18 cellular contexts compared by ENCODE assay signal in genomic region chr18:58929206-58929605, GRCh38.
A peak's percentile ranks its signal among the peaks of the same experiment; 100 is the strongest.
DNase-seq lines count a peak whose midpoint lies in the region; ATAC-seq and TF ChIP-seq lines count a peak whose summit lies in the region.
"Had no signal": no experiment of that assay in that cellular context is flagged by ENCODE, and none has a peak within 500 bp of the region (broad histone marks: within the 10 kb centered on the region; RNA-seq: fewer than 3 reads in every experiment).

No MANE protein-coding gene starts in this region.

- no peak overlapping the region for H2BK5ac ChIP-seq in IMR-90 (ENCODE audit: low read depth, low read length, poor library complexity, severe bottlenecking)

- H3K36me3 ChIP-seq in IMR-90 (ENCODE audit: control insufficient read depth, insufficient read depth, low read length) (peaks cover 5% of the 10 kb centered on the region), right atrium auricular region (no peaks in the 10 kb centered on the region), MM.1S (replicated peaks; ENCODE audit: insufficient read depth, low read length) (no peaks in the 10 kb centered on the region)
- H3K36me3 ChIP-seq: HAP-1 had no signal

- H3K4me1 ChIP-seq in IMR-90 (ENCODE audit: control insufficient read depth, insufficient read depth, low read length) (peaks cover 5% of the 10 kb centered on the region), right atrium auricular region (peaks cover 0 to 24% of the 10 kb centered on the region in 2 donors), MM.1S (ENCODE audit: low read length) (no peaks in the 10 kb centered on the region)
- H3K4me1 ChIP-seq: HAP-1 had no signal

- no TSS peak for BruUV-seq in IMR-90 (replicated peaks; lab: Mats Ljungman, UMichigan)

- H2AFZ ChIP-seq in IMR-90 (replicated peaks; ENCODE audit: low read length, poor library complexity) (no peak overlapping the region), MM.1S (ENCODE audit: low read length) (no peak overlapping the region)

- H2BK15ac ChIP-seq in IMR-90 (ENCODE audit: low read depth, low read length) = no peak overlapping the region

- H3K79me1 ChIP-seq in IMR-90 (ENCODE audit: low read depth in 1 of 2, low read length in 2 of 2) = peaks cover 39 to 69% of the 10 kb centered on the region in 2 experiments

- DNase-seq in IMR-90 (no peak), WTC11 (ENCODE audit: low spot score) (no peak), right atrium auricular region (ENCODE audit: low spot score) (no peak), MM.1S (no peak)
- DNase-seq in stimulated activated naive B cell treated with anti-CD40 and anti-IgM and Interleukin-4, amounts not matched to agents 10 μg/mL and 1 μg/mL and 100 μg/mL, for 72 hours = no peak
- DNase-seq in stimulated activated naive CD4-positive, alpha-beta T cell treated with Interleukin-2 at 50 U/mL for 16 hours (lab: John Stamatoyannopoulos, UW) = no peak
- DNase-seq: activated CD4-positive, alpha-beta memory T cell treated with anti-CD3 and anti-CD28 coated beads for 36 hours; activated naive CD8-positive, alpha-beta T cell treated with anti-CD3 and anti-CD28 coated beads for 36 hours; effector CD8-positive, alpha-beta T cell; NCI-H1092; NCI-H187 treated with DMSO at 0.1 percent for 48 hours; T1000 had no signal

- no peak for TF ChIP-seq POLR2A in IMR-90 (IDR thresholded peaks at IDR 0.05; ENCODE audit: low read depth, low read length)

- dilution Hi-C loops in IMR-90 (cut with HindIII; ENCODE audit: low sequenced_read_pairs, unreplicated experiment) = no loop called here

- H3K4me3 ChIP-seq in IMR-90 (ENCODE audit: insufficient read depth, low read depth, low read length) = no peak overlapping the region
- no peak overlapping the region for H3K4me3 ChIP-seq in right atrium auricular region
- H3K4me3 ChIP-seq in MM.1S (ENCODE audit: low read length) = no peak overlapping the region
- H3K4me3 ChIP-seq: HAP-1, lung, vagina had no signal

- H3K36me3 Mint-ChIP-seq in WTC11 = peaks cover 26% of the 10 kb centered on the region
- peaks cover 30 to 41% of the 10 kb centered on the region in 2 donors for H3K36me3 Mint-ChIP-seq in stimulated activated naive B cell treated with anti-CD40 and anti-IgM and Interleukin-4, amounts not matched to agents 10 μg/mL and 1 μg/mL and 100 μg/mL, for 72 hours
- H3K36me3 Mint-ChIP-seq: activated naive CD8-positive, alpha-beta T cell treated with anti-CD3 and anti-CD28 coated beads for 36 hours had no signal

- no peak for TF ChIP-seq CTCF in IMR-90 (conservative IDR thresholded peaks at IDR 0.05; ENCODE audit: low read depth, low read length)
- no peak for TF ChIP-seq CTCF in WTC11 (IDR thresholded peaks at IDR 0.05)
- TF ChIP-seq CTCF in right atrium auricular region (IDR thresholded peaks at IDR 0.05) = no peak
- no peak for TF ChIP-seq CTCF in MM.1S (IDR thresholded peaks at IDR 0.05; ENCODE audit: low read length)

- no peak overlapping the region for H2AK5ac ChIP-seq in IMR-90 (ENCODE audit: low read depth, low read length)

- in situ Hi-C loops in IMR-90 (cut with MboI; ENCODE audit: low sequenced_read_pairs) = no loop called here

- no peaks in the 10 kb centered on the region for H3K9me2 ChIP-seq in MM.1S (replicated peaks; ENCODE audit: insufficient read depth, low read length)

- H3F3A ChIP-seq in MM.1S (ENCODE audit: insufficient read depth, low read length) = no peaks in the 10 kb centered on the region

- WGBS in IMR-90 (ENCODE audit: extremely low coverage in 2 of 2, insufficient read length in 1 of 2), 2 experiments = 100% methylated on average over 1 of the region's 6 CpGs; no CpG with 5 or more reads in 1 of the 2 experiments

- no peaks in the 10 kb centered on the region for H3K79me2 ChIP-seq in MM.1S (ENCODE audit: low read length)

- CTCF ChIA-PET in IMR-90 (lab: Yijun Ruan, JAX) = no interaction called here
- CTCF ChIA-PET in WTC11 (lab: Charles Lee) = interaction anchor here (0.6 to 1.7 kb wide), 3 partner anchors 15 to 161 kb away, joined by 3 to 7 read pairs (median 5); no protein-coding TSS in a partner anchor

- H3K27me3 ChIP-seq in IMR-90 (ENCODE audit: control insufficient read depth, insufficient read depth, low read length) = no peaks in the 10 kb centered on the region
- H3K27me3 ChIP-seq in right atrium auricular region = no peaks in the 10 kb centered on the region
- no peaks in the 10 kb centered on the region for H3K27me3 ChIP-seq in MM.1S (replicated peaks; ENCODE audit: insufficient read depth, low read length)
- H3K27me3 ChIP-seq: vagina had no signal

- H3K14ac ChIP-seq in IMR-90 (replicated peaks; ENCODE audit: low read depth, low read length) = peak overlapping the region; percentile 31; the same call in 1 of the 2 replicates

- no peaks in the 10 kb centered on the region for H3K27me3 Mint-ChIP-seq in WTC11 (ENCODE audit: low read depth)
- H3K27me3 Mint-ChIP-seq in stimulated activated naive B cell treated with anti-CD40 and anti-IgM and Interleukin-4, amounts not matched to agents 10 μg/mL and 1 μg/mL and 100 μg/mL, for 72 hours = no peaks in the 10 kb centered on the region
- H3K27me3 Mint-ChIP-seq: progenitor cell of endocrine pancreas had no signal

- no peak for TF ChIP-seq RAD21 in IMR-90 (IDR thresholded peaks at IDR 0.05; ENCODE audit: low read length)

- peaks cover 77% of the 10 kb centered on the region for H3K4me1 Mint-ChIP-seq in WTC11
- H3K4me1 Mint-ChIP-seq in stimulated activated naive B cell treated with anti-CD40 and anti-IgM and Interleukin-4, amounts not matched to agents 10 μg/mL and 1 μg/mL and 100 μg/mL, for 72 hours = peaks cover 19 to 31% of the 10 kb centered on the region in 2 donors
- H3K4me1 Mint-ChIP-seq: activated naive CD8-positive, alpha-beta T cell treated with anti-CD3 and anti-CD28 coated beads for 36 hours had no signal

- H3K4ac ChIP-seq in IMR-90 (ENCODE audit: low read depth, low read length) = no peak overlapping the region

- peaks cover 7% of the 10 kb centered on the region for H3K9me3 Mint-ChIP-seq in WTC11
- H3K9me3 Mint-ChIP-seq in stimulated activated naive B cell treated with anti-CD40 and anti-IgM and Interleukin-4, amounts not matched to agents 10 μg/mL and 1 μg/mL and 100 μg/mL, for 72 hours = peaks cover 4 to 11% of the 10 kb centered on the region in 2 donors

- H3K4me2 ChIP-seq in IMR-90 (ENCODE audit: low read depth, low read length) = no peak overlapping the region
- H3K4me2 ChIP-seq in MM.1S (ENCODE audit: low read depth, low read length) = no peak overlapping the region

- intact Hi-C loops in IMR-90 (cut with micrococcal nuclease) = no loop called here

- H3K56ac ChIP-seq in IMR-90 (ENCODE audit: extremely low read depth, insufficient read depth, low read length) = no peak overlapping the region

- no peak overlapping the region for H3K18ac ChIP-seq in IMR-90 (ENCODE audit: low read depth, low read length)

- no peak overlapping the region for H2BK20ac ChIP-seq in IMR-90 (ENCODE audit: low read depth, low read length)

- ATAC-seq in IMR-90 (ENCODE audit: low read depth) (no peak), WTC11 (no peak), GM21825 (IDR thresholded peaks at IDR 0.05; ENCODE audit: unreplicated experiment) (no peak)
- ATAC-seq in stimulated activated naive B cell treated with anti-CD40 and anti-IgM and Interleukin-4, amounts not matched to agents 10 μg/mL and 1 μg/mL and 100 μg/mL, for 72 hours (replicated peaks) = no peak

- H3K9me3 ChIP-seq in IMR-90 (ENCODE audit: control insufficient read depth, insufficient read depth, low read length) = 0 out of 2 replicates have a peak, but pooled peaks cover 2% of the 10 kb centered on the region
- H3K9me3 ChIP-seq in right atrium auricular region = no peaks in the 10 kb centered on the region
- no peaks in the 10 kb centered on the region for H3K9me3 ChIP-seq in MM.1S (replicated peaks; ENCODE audit: insufficient read depth, low read length)
- H3K9me3 ChIP-seq: HAP-1, vagina had no signal

- peaks cover 5% of the 10 kb centered on the region; the same call in 1 of the 2 replicates for H4K20me1 ChIP-seq in IMR-90 (ENCODE audit: insufficient read depth, low read length)
- no peaks in the 10 kb centered on the region for H4K20me1 ChIP-seq in MM.1S (ENCODE audit: insufficient read depth, low read length)

- no peak overlapping the region; the same call in 1 of the 2 replicates for H3K4me3 Mint-ChIP-seq in WTC11
- no peak overlapping the region for H3K4me3 Mint-ChIP-seq in stimulated activated naive B cell treated with anti-CD40 and anti-IgM and Interleukin-4, amounts not matched to agents 10 μg/mL and 1 μg/mL and 100 μg/mL, for 72 hours
- H3K4me3 Mint-ChIP-seq: activated CD4-positive, alpha-beta memory T cell treated with anti-CD3 and anti-CD28 coated beads for 36 hours; activated naive CD8-positive, alpha-beta T cell treated with anti-CD3 and anti-CD28 coated beads for 36 hours had no signal

- no peak overlapping the region; the same call in 1 of the 2 replicates for H3K23ac ChIP-seq in IMR-90 (ENCODE audit: low read depth, low read length)

- no peak overlapping the region for H4K91ac ChIP-seq in IMR-90 (ENCODE audit: insufficient read depth, low read depth, low read length)

- POLR2A ChIA-PET in IMR-90 (lab: Charles Lee; ENCODE audit: unreplicated experiment) (no interaction called here), WTC11 (lab: Charles Lee) (interaction anchor here (0.8 to 1.1 kb wide), 3 partner anchors 54 to 132 kb away, joined by 3 read pairs; no protein-coding TSS in a partner anchor)

- H3K27ac Mint-ChIP-seq in WTC11 = peak overlapping the region; percentile 83
- H3K27ac Mint-ChIP-seq in stimulated activated naive B cell treated with anti-CD40 and anti-IgM and Interleukin-4, amounts not matched to agents 10 μg/mL and 1 μg/mL and 100 μg/mL, for 72 hours = peak overlapping the region; percentile 11
- H3K27ac Mint-ChIP-seq: activated CD4-positive, alpha-beta memory T cell treated with anti-CD3 and anti-CD28 coated beads for 36 hours; activated naive CD8-positive, alpha-beta T cell treated with anti-CD3 and anti-CD28 coated beads for 36 hours; progenitor cell of endocrine pancreas had no signal

- H3K9ac ChIP-seq in IMR-90 (ENCODE audit: low read depth, low read length) (no peak overlapping the region), MM.1S (ENCODE audit: low read length) (no peak overlapping the region)

- H4K5ac ChIP-seq in IMR-90 (ENCODE audit: low read depth, low read length) = no peak overlapping the region

- H3K27ac ChIP-seq in IMR-90 (ENCODE audit: insufficient read depth, low read length) = no peak overlapping the region
- H3K27ac ChIP-seq in right atrium auricular region = peak overlapping the region; percentile 1 to 6
- H3K27ac ChIP-seq in MM.1S (ENCODE audit: low read length) = no peak overlapping the region
- H3K27ac ChIP-seq: HL-60, vagina had no signal

- H3K9me1 ChIP-seq in IMR-90 (ENCODE audit: insufficient read depth, low read length) = peaks cover 9% of the 10 kb centered on the region; the same call in 1 of the 2 replicates

- H2BK120ac ChIP-seq in IMR-90 (ENCODE audit: low read depth, low read length) = no peak overlapping the region

- no peak overlapping the region; a peak in 1 of 4 replicates for H4K8ac ChIP-seq in IMR-90 (ENCODE audit: low read depth in 2 of 2, low read length in 2 of 2)

- no peak overlapping the region for H2AK9ac ChIP-seq in IMR-90 (replicated peaks; ENCODE audit: low read depth, low read length, poor library complexity)

TF ChIP-seq in IMR-90, 13 proteins besides CTCF, POLR2A, EP300 and RAD21 (continues in another document):
- TF ChIP-seq CHD1 (IDR thresholded peaks at IDR 0.05; ENCODE audit: low read depth, low read length) = no peak

TF ChIP-seq in WTC11, 78 proteins besides CTCF, POLR2A, EP300 and RAD21 (continues in another document):
- TF ChIP-seq ZNF121 (CRISPR knock-in tag; IDR thresholded peaks at IDR 0.05) = 0 out of 2 replicates have a peak, but pooled peaks have one; percentile 47

Comparison
In these comparisons a context has a peak if more than half of its experiments do, and no peak if none do; other contexts are left out.
1. H3K27ac ChIP-seq: peak in right atrium auricular region (2 of 2); none in IMR-90 (single experiment) and MM.1S (single experiment).